8 cellular contexts compared by ENCODE assay signal in the genomic region with DNA sequence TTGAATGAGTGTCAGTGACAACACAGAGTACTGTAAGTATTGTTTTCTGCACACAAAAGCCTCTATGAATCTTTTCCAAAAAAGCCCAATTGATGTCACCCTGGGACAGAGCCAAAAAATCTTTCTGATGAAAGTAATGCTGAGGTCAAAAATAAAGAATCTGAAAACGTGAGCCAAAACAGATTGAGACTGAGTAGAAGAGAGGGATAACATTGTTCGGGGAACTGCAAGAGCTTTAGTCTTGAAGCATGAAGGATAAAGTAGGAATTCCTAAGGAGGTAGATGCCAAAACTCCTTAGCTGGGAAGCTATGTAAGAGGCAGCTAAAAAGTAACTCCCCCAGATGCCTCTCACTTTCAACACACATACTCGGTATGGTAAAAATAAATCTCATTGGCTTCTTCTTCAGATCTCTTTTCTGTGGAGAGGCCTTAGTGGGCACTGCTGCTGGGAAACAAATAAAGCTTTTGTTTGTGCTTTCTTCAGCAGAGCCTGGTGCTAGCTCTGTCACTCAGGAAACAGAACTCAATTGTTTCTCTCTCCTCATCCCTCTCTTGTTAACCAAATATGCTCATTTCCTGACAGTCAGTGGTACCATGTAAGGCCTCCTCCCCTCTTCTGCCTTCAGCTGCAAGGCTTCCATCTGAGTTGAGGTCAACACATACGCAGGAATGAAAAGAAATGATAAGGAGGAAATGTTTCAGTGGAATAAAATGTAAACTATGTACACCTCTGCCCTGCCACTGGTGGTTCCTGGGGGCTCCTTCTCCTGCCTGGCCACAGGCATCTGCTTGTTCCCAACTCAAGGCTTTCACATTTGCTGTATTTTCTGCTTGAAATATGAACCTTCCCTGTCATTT. TPM values are rescaled to one million over a fixed set of nuclear protein-coding genes. Genes with fewer than 3 reads are reported as not detected.
DNase-seq lines count a peak whose midpoint lies in the region; ATAC-seq and TF ChIP-seq lines count a peak whose summit lies in the region.

No MANE protein-coding gene starts in this region.

- intact Hi-C loops in sciatic nerve (cut with DNase I): no loop called here

- H3K27ac Mint-ChIP-seq in activated naive CD8-positive, alpha-beta T cell treated with anti-CD3 and anti-CD28 coated beads, Interleukin-2, amount 50 U/mL, for 24 hours: peak overlapping the region; percentile 36

- peak overlapping the region; percentile 59 to 62 for H3K27ac ChIP-seq in right atrium auricular region

- H3K4me3 ChIP-seq in right atrium auricular region: no peak overlapping the region

- TF ChIP-seq CTCF in right atrium auricular region (IDR thresholded peaks at IDR 0.05) (no peak), GM10248 (IDR thresholded peaks at IDR 0.05; ENCODE audit: control extremely low read depth, extremely low read depth, low read depth, missing control alignments) (no peak)

- peaks cover 5% of the 10 kb centered on the region for H3K9me3 Mint-ChIP-seq in activated naive CD8-positive, alpha-beta T cell treated with anti-CD3 and anti-CD28 coated beads, Interleukin-2, amount 50 U/mL, for 24 hours

- no peaks in the 10 kb centered on the region for H3K27me3 ChIP-seq in right atrium auricular region

- peaks cover 0 to 12% of the 10 kb centered on the region in 2 donors for H3K4me1 ChIP-seq in right atrium auricular region

- peaks cover 44% of the 10 kb centered on the region for H3K4me1 Mint-ChIP-seq in activated naive CD8-positive, alpha-beta T cell treated with anti-CD3 and anti-CD28 coated beads, Interleukin-2, amount 50 U/mL, for 24 hours

- CTCF ChIA-PET in GM10248 (lab: Yijun Ruan, JAX) (interaction anchor here (0.9 to 2.8 kb wide), 6 partner anchors 10 to 253 kb away, joined by 3 to 10 read pairs (median 4); no protein-coding TSS in a partner anchor), HEK293T (lab: Yijun Ruan, JAX) (no interaction called here)

- H3K4me3 Mint-ChIP-seq in activated naive CD8-positive, alpha-beta T cell treated with anti-CD3 and anti-CD28 coated beads, Interleukin-2, amount 50 U/mL, for 24 hours: no peak overlapping the region

- H3K36me3 ChIP-seq in right atrium auricular region: no peaks in the 10 kb centered on the region

- no peaks in the 10 kb centered on the region for H3K36me3 Mint-ChIP-seq in activated naive CD8-positive, alpha-beta T cell treated with anti-CD3 and anti-CD28 coated beads, Interleukin-2, amount 50 U/mL, for 24 hours (ENCODE audit: low read depth)

- peaks cover 0 to 4% of the 10 kb centered on the region in 2 donors for H3K9me3 ChIP-seq in right atrium auricular region

- ATAC-seq in HG02759 (IDR thresholded peaks at IDR 0.05; ENCODE audit: unreplicated experiment): peak; percentile 69
- ATAC-seq in activated naive CD8-positive, alpha-beta T cell treated with anti-CD3 and anti-CD28 coated beads, Interleukin-2, amount 50 U/mL, for 24 hours: peak; percentile 50
- peak; percentile 79 for ATAC-seq in sciatic nerve

- DNase-seq in Ammon's horn (ENCODE audit: low spot score) (peak; percentile 91), right atrium auricular region (ENCODE audit: low spot score) (no peak), sciatic nerve (ENCODE audit: low spot score) (no peak), NCI-H1694 treated with DMSO at 0.1 percent for 48 hours (lab: John Stamatoyannopoulos, UW) (no peak), GM10248 (ENCODE audit: extremely low spot score) (no peak), HEK293T (ENCODE audit: extremely low spot score) (no peak)
- DNase-seq in activated naive CD8-positive, alpha-beta T cell treated with anti-CD3 and anti-CD28 coated beads, Interleukin-2, amount 50 U/mL, for 24 hours: no peak

- H3K27me3 Mint-ChIP-seq in activated naive CD8-positive, alpha-beta T cell treated with anti-CD3 and anti-CD28 coated beads, Interleukin-2, amount 50 U/mL, for 24 hours: no peaks in the 10 kb centered on the region

- POLR2A ChIA-PET in GM10248 (lab: Yijun Ruan, JAX): no interaction called here
- POLR2A ChIA-PET in HEK293T (lab: Yijun Ruan, JAX): no interaction called here

TF ChIP-seq in HEK293T, 16 proteins besides CTCF, POLR2A, EP300 and RAD21:
- TF ChIP-seq L3MBTL2 (conservative IDR thresholded peaks at IDR 0.05) (no peak), HDGF (IDR thresholded peaks at IDR 0.05; ENCODE audit: borderline replicate concordance) (no peak)
- TF ChIP-seq, protein P1, sequence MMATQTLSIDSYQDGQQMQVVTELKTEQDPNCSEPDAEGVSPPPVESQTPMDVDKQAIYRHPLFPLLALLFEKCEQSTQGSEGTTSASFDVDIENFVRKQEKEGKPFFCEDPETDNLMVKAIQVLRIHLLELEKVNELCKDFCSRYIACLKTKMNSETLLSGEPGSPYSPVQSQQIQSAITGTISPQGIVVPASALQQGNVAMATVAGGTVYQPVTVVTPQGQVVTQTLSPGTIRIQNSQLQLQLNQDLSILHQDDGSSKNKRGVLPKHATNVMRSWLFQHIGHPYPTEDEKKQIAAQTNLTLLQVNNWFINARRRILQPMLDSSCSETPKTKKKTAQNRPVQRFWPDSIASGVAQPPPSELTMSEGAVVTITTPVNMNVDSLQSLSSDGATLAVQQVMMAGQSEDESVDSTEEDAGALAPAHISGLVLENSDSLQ (IDR thresholded peaks at IDR 0.05): no peak

RNA-seq across cellular contexts. Expression of a gene that starts 58.1 kb away (rescaled TPM):
- total RNA-seq in right atrium auricular region (10 to 100 TPM in 1 of 2 donors, 1 to 10 TPM in 1; 5.7 to 12.1 TPM), sciatic nerve (23.8 TPM)
